Comparison of ENCODE assay signal across 31 cellular contexts in the genomic region with DNA sequence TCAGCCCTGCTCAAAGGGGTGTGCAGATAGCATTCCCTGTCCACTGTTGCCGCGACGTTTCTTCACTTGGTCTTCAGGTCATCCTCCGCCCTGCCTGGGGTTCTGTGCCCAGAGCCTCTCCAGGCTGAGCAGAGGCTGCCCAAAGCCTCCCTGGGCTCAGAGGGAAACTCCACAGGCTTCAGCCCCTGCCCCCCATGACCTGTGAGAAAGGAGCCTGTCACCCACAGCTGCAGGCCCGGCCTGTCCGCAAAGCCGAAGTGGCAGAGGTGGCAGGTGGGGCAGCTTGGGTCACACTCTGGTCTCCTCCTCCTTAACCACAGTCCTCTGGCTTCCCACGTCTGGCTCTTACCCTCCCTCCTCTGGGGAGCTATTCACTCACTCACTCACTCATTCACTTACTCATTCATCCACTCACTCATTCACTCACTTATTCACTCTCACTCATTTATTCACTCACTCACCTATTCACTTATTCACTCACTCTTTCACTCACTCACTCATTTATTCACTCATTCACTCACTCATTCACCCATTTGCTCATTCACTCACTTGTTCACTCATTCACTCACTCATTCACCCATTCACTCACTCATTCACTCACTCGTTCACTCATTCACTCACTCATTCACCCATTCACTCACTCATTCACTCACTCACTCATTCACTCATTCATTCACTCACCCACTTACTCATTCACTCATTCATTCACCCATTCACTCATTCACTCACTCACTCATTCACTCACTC. TPM values are rescaled to one million over a fixed set of nuclear protein-coding genes. Genes with fewer than 3 reads are reported as not detected.
A peak's percentile ranks its signal among the peaks of the same experiment; 100 is the strongest.
DNase-seq lines count a peak whose midpoint lies in the region; ATAC-seq, FAIRE-seq and TF ChIP-seq lines count a peak whose summit lies in the region.
"Had no signal": no experiment of that assay in that cellular context is flagged by ENCODE, and none has a peak within 500 bp of the region (broad histone marks: within the 10 kb centered on the region; RNA-seq: fewer than 3 reads in every experiment).

No MANE protein-coding gene starts in this region.

- H3K27me3 Mint-ChIP-seq in activated naive CD4-positive, alpha-beta T cell treated with anti-CD3 and anti-CD28 coated beads for 36 hours (ENCODE audit: low read depth): no peaks in the 10 kb centered on the region
- no peaks in the 10 kb centered on the region for H3K27me3 Mint-ChIP-seq in Caco-2 (ENCODE audit: insufficient read depth, unreplicated experiment)
- H3K27me3 Mint-ChIP-seq: activated CD4-positive, alpha-beta T cell treated with anti-CD3 and anti-CD28 coated beads, Interleukin-2, amount 10 ng/mL, durations not matched to agents 24 days and 14 days had no signal

- WGBS in HepG2 (ENCODE audit: low lambda C conversion rate): 14% methylated on average over 9 of the region's 9 CpGs

- ATAC-seq in Panc1 (peak; percentile 70), HepG2 (peak; percentile 42), GM19452 (IDR thresholded peaks at IDR 0.05; ENCODE audit: unreplicated experiment) (no peak)
- ATAC-seq: left cardiac atrium had no signal

- TF ChIP-seq POLR2A in HepG2 (IDR thresholded peaks at IDR 0.05; ENCODE audit: insufficient read depth in 1 of 2, low read depth in 2 of 2, low read length in 2 of 2): no peak

- no peak overlapping the region for H2AFZ ChIP-seq in HepG2 (ENCODE audit: low read length)

- H3K27me3 ChIP-seq in Panc1 (ENCODE audit: control insufficient read depth, insufficient read depth, low read length) (no peaks in the 10 kb centered on the region), HepG2 (ENCODE audit: control insufficient read depth in 1 of 2, insufficient read depth in 2 of 2, low read length in 2 of 2) (no peaks in the 10 kb centered on the region), Caco-2 (replicated peaks; ENCODE audit: control insufficient read depth, insufficient read depth, low read length) (no peaks in the 10 kb centered on the region)
- H3K27me3 ChIP-seq: ascending aorta; BLaER1 treated with 17β-estradiol and CSF1 and Interleukin-3, amounts not matched to agents 10 nM and 100 nM; esophagus muscularis mucosa; uterus had no signal

- no peak overlapping the region for H3K27ac Mint-ChIP-seq in activated naive CD4-positive, alpha-beta T cell treated with anti-CD3 and anti-CD28 coated beads for 36 hours
- H3K27ac Mint-ChIP-seq in Caco-2 (ENCODE audit: unreplicated experiment): no peak overlapping the region
- H3K27ac Mint-ChIP-seq: activated CD4-positive, alpha-beta T cell treated with anti-CD3 and anti-CD28 coated beads, Interleukin-2, amount 10 ng/mL, durations not matched to agents 24 days and 14 days; HFFc6 had no signal

- H3K4me3 ChIP-seq in Panc1 (ENCODE audit: low read depth in 2 of 2, low read length in 2 of 2): no peak overlapping the region
- H3K4me3 ChIP-seq in HepG2 (replicated peaks in 1 of 3; ENCODE audit: insufficient read depth in 1 of 3, low read depth in 2 of 3, low read length in 3 of 3): peak overlapping the region; percentile 29 to 64 (median 34); a peak in 5 of 6 replicates
- no peak overlapping the region for H3K4me3 ChIP-seq in Caco-2 (ENCODE audit: low read depth, low read length)
- H3K4me3 ChIP-seq: ascending aorta; BLaER1 treated with 17β-estradiol and CSF1 and Interleukin-3, amounts not matched to agents 10 nM and 100 nM; esophagus muscularis mucosa; uterus had no signal

- no peaks in the 10 kb centered on the region for H3K36me3 Mint-ChIP-seq in activated naive CD4-positive, alpha-beta T cell treated with anti-CD3 and anti-CD28 coated beads for 36 hours (ENCODE audit: low read depth)
- no peaks in the 10 kb centered on the region for H3K36me3 Mint-ChIP-seq in Caco-2 (ENCODE audit: insufficient read depth, unreplicated experiment)

- no peak for FAIRE-seq in HepG2 (lab: Jason Lieb, UNC)
- FAIRE-seq: GM12892, small intestine had no signal

- TF ChIP-seq EP300 in HepG2 (IDR thresholded peaks at IDR 0.05; ENCODE audit: low read depth in 2 of 2, low read length in 2 of 2): no peak
- no peak for TF ChIP-seq EP300 in HepG2 (CRISPR knock-in tag; IDR thresholded peaks at IDR 0.05; ENCODE audit: borderline replicate concordance)

- no peak for TF ChIP-seq CTCF in Panc1 (IDR thresholded peaks at IDR 0.05)
- no peak for TF ChIP-seq CTCF in HepG2 (CRISPR knock-in tag; IDR thresholded peaks at IDR 0.05)
- no peak for TF ChIP-seq CTCF in Caco-2 (IDR thresholded peaks at IDR 0.05; ENCODE audit: insufficient read depth in 1 of 2, low read depth in 1 of 2, low read length in 1 of 2, severe bottlenecking in 1 of 2, unreplicated experiment in 1 of 2)

- H3K4me1 ChIP-seq in Panc1 (ENCODE audit: control insufficient read depth, insufficient read depth, low read length): peaks cover 15% of the 10 kb centered on the region; the same call in 1 of the 2 replicates
- peaks cover 87% of the 10 kb centered on the region for H3K4me1 ChIP-seq in HepG2 (ENCODE audit: insufficient read depth, low read length)
- H3K4me1 ChIP-seq in Caco-2: no peaks in the 10 kb centered on the region
- H3K4me1 ChIP-seq: ascending aorta, esophagus muscularis mucosa, uterus had no signal

- in situ Hi-C loops in Panc1 (cut with HindIII; ENCODE audit: low pct_unique_long_range_greater_than_20kb, low sequenced_read_pairs): no loop called here
- in situ Hi-C loops in HepG2 (cut with HindIII; ENCODE audit: extremely low pct_ligation_motif_present, low pct_unique_long_range_greater_than_20kb): no loop called here

- H3K9me3 Mint-ChIP-seq in activated naive CD4-positive, alpha-beta T cell treated with anti-CD3 and anti-CD28 coated beads for 36 hours: no peaks in the 10 kb centered on the region
- no peaks in the 10 kb centered on the region for H3K9me3 Mint-ChIP-seq in Caco-2 (ENCODE audit: unreplicated experiment)
- H3K9me3 Mint-ChIP-seq: activated CD4-positive, alpha-beta T cell treated with anti-CD3 and anti-CD28 coated beads, Interleukin-2, amount 10 ng/mL, durations not matched to agents 24 days and 14 days; HFFc6; neural crest cell had no signal

- BruUV-seq in Panc1 (replicated peaks; lab: Mats Ljungman, UMichigan): TSS peak; percentile 80
- BruUV-seq in HepG2 (replicated peaks; lab: Mats Ljungman, UMichigan): no TSS peak
- no TSS peak for BruUV-seq in Caco-2 (replicated peaks; lab: Mats Ljungman, UMichigan)

- H3K36me3 ChIP-seq in Panc1 (ENCODE audit: control insufficient read depth, insufficient read depth, low read length) (no peaks in the 10 kb centered on the region), HepG2 (replicated peaks in 1 of 2; ENCODE audit: control insufficient read depth in 1 of 2, insufficient read depth in 2 of 2, low read length in 2 of 2) (no peaks in the 10 kb centered on the region), Caco-2 (ENCODE audit: control insufficient read depth, insufficient read depth, low read length) (no peaks in the 10 kb centered on the region)
- H3K36me3 ChIP-seq: ascending aorta; BLaER1 treated with 17β-estradiol and CSF1 and Interleukin-3, amounts not matched to agents 10 nM and 100 nM; esophagus muscularis mucosa; uterus had no signal

- intact Hi-C loops in activated naive CD4-positive, alpha-beta T cell treated with anti-CD3 and anti-CD28 coated beads for 36 hours (cut with micrococcal nuclease): no loop called here
- intact Hi-C loops in Panc1 (cut with micrococcal nuclease; ENCODE audit: unreplicated experiment) (no loop called here), HepG2 (cut with micrococcal nuclease; ENCODE audit: unreplicated experiment) (no loop called here), Caco-2 (cut with micrococcal nuclease; ENCODE audit: unreplicated experiment) (no loop called here)

- no peak overlapping the region for H3K4me3 Mint-ChIP-seq in activated naive CD4-positive, alpha-beta T cell treated with anti-CD3 and anti-CD28 coated beads for 36 hours
- H3K4me3 Mint-ChIP-seq in Caco-2 (ENCODE audit: unreplicated experiment): no peak overlapping the region
- H3K4me3 Mint-ChIP-seq: activated CD4-positive, alpha-beta T cell treated with anti-CD3 and anti-CD28 coated beads, Interleukin-2, amount 10 ng/mL, durations not matched to agents 24 days and 14 days; HFFc6; neural crest cell had no signal

- H3K27ac ChIP-seq in Panc1 (ENCODE audit: low read length) (no peak overlapping the region), HepG2 (ENCODE audit: extremely low read length, insufficient read depth, low read length) (peak overlapping the region; percentile 56)
- H3K27ac ChIP-seq: ascending aorta; BLaER1 treated with 17β-estradiol and CSF1 and Interleukin-3, amounts not matched to agents 10 nM and 100 nM; esophagus muscularis mucosa; uterus had no signal

- TF ChIP-seq RAD21 in HepG2 (CRISPR knock-in tag; IDR thresholded peaks at IDR 0.05): no peak

- peak; percentile 7 for DNase-seq in activated naive CD4-positive, alpha-beta T cell treated with anti-CD3 and anti-CD28 coated beads for 36 hours
- DNase-seq in activated naive CD4-positive, alpha-beta T cell (lab: John Stamatoyannopoulos, UW): no peak
- no peak for DNase-seq in Panc1 (ENCODE audit: low read depth, low spot score)
- DNase-seq in HepG2 (ENCODE audit: low spot score): no peak
- DNase-seq in H4 (ENCODE audit: low spot score): no peak
- no peak for DNase-seq in stimulated activated CD8-positive, alpha-beta memory T cell treated with anti-CD3 and anti-CD28 coated beads, Interleukin-4, amount 100 ng/mL, for 48 hours
- no peak for DNase-seq in Caco-2
- DNase-seq: activated CD4-positive, alpha-beta T cell treated with anti-CD3 and anti-CD28 coated beads, Interleukin-2, amount 10 ng/mL, durations not matched to agents 24 days and 14 days; activated naive CD4-positive, alpha-beta T cell treated with Interleukin-2 at 50 U/mL for 16 hours; cerebellar nuclear complex; DMS 273 treated with DMSO at 0.1 percent for 48 hours; effector CD8-positive, alpha-beta T cell; GF-D8; HFFc6; Kasumi-1; left cardiac atrium; NCI-H146; NCI-H82; small intestine; stimulated activated CD4-positive, alpha-beta T cell treated with anti-CD3 and anti-CD28 coated beads, Interleukin-4, amount 100 ng/mL, for 1 hour; T-helper 1 cell; uterus had no signal

- H3K4me2 ChIP-seq in HepG2 (ENCODE audit: low read depth, low read length): peak overlapping the region; percentile 86

- no peaks in the 10 kb centered on the region for H4K20me1 ChIP-seq in HepG2 (ENCODE audit: insufficient read depth, low read length)
- H4K20me1 ChIP-seq: BLaER1 treated with 17β-estradiol and CSF1 and Interleukin-3, amounts not matched to agents 10 nM and 100 nM had no signal

- POLR2A ChIA-PET in Panc1 (lab: Charles Lee) (interaction anchor here (0.9 kb wide), 1 partner anchor 23 kb away, joined by 3 read pairs; no protein-coding TSS in a partner anchor), HepG2 (lab: Yijun Ruan, JAX) (interaction anchor here (1.5 to 2.0 kb wide), 4 partner anchors 10 to 42 kb away, joined by 6 to 12 read pairs (median 9); no protein-coding TSS in a partner anchor), Caco-2 (lab: Charles Lee) (no interaction called here)

- CTCF ChIA-PET in activated naive CD4-positive, alpha-beta T cell treated with anti-CD3 and anti-CD28 coated beads for 36 hours (lab: Charles Lee): interaction anchor here (0.8 to 1.6 kb wide), 3 partner anchors 13 to 102 kb away, joined by 3 to 11 read pairs (median 4); no protein-coding TSS in a partner anchor
- CTCF ChIA-PET in Panc1 (lab: Charles Lee): interaction anchor here (1.2 kb wide), 1 partner anchor 101 kb away, joined by 3 read pairs; no protein-coding TSS in a partner anchor
- CTCF ChIA-PET in HepG2 (lab: Yijun Ruan, JAX; ENCODE audit: low intra/inter-chr PET ratio, low total read pairs): no interaction called here
- CTCF ChIA-PET in Caco-2 (lab: Charles Lee): interaction anchor here (0.9 kb wide), 1 partner anchor 101 kb away, joined by 4 read pairs; no protein-coding TSS in a partner anchor

- H3K9ac ChIP-seq in HepG2 (ENCODE audit: insufficient read depth, low read depth, low read length): peak overlapping the region; percentile 60
- H3K9ac ChIP-seq: BLaER1 treated with 17β-estradiol and CSF1 and Interleukin-3, amounts not matched to agents 10 nM and 100 nM had no signal

- no peaks in the 10 kb centered on the region for H3K9me3 ChIP-seq in Panc1 (ENCODE audit: control insufficient read depth, insufficient read depth, low read depth, low read length)
- 0 out of 2 replicates have a peak, but pooled peaks cover 4% of the 10 kb centered on the region for H3K9me3 ChIP-seq in HepG2 (ENCODE audit: low read length)
- H3K9me3 ChIP-seq in Caco-2: no peaks in the 10 kb centered on the region; the same call in 1 of the 2 replicates
- H3K9me3 ChIP-seq: ascending aorta, esophagus muscularis mucosa, uterus had no signal

- H3K79me2 ChIP-seq in HepG2 (ENCODE audit: insufficient read depth, low read length): no peaks in the 10 kb centered on the region

- H3K4me1 Mint-ChIP-seq in activated naive CD4-positive, alpha-beta T cell treated with anti-CD3 and anti-CD28 coated beads for 36 hours (ENCODE audit: low read depth): no peaks in the 10 kb centered on the region
- H3K4me1 Mint-ChIP-seq in Caco-2 (ENCODE audit: low read depth, unreplicated experiment): no peaks in the 10 kb centered on the region
- H3K4me1 Mint-ChIP-seq: activated CD4-positive, alpha-beta T cell treated with anti-CD3 and anti-CD28 coated beads, Interleukin-2, amount 10 ng/mL, durations not matched to agents 24 days and 14 days had no signal

RNA-seq across cellular contexts. Expression of a gene that starts 7.1 kb away (rescaled TPM):
- total RNA-seq in activated naive CD4-positive, alpha-beta T cell treated with anti-CD3 and anti-CD28 coated beads for 36 hours: not detected
- total RNA-seq in Panc1 (2021; ENCODE audit: unreplicated experiment) (not detected), HepG2 (2016; rRNA removed; fragmentation: Illumina TruSeq; extraction: Trizol) (0.73 and 0.94 TPM in 2 replicates), Caco-2 (2022) (not detected in 2 replicates)
- polyA plus RNA-seq in Panc1 (2012; ENCODE audit: insufficient read length): not detected
- total RNA-seq in HepG2 (2016; cell fraction: cytosol; rRNA removed; fragmentation: Illumina TruSeq; extraction: Trizol; ENCODE audit: low read depth): 1.3 and 1.5 TPM in 2 replicates
- 0.76 and 1.1 TPM in 2 replicates for total RNA-seq in HepG2 (2016; cell fraction: insoluble cytoplasmic fraction; rRNA removed; fragmentation: Illumina TruSeq; extraction: Trizol)
- total RNA-seq in HepG2 (2016; cell fraction: membrane; rRNA removed; fragmentation: Illumina TruSeq; extraction: Trizol): 1.3 and 1.5 TPM in 2 replicates
- 0.99 and 1.5 TPM in 2 replicates for total RNA-seq in HepG2 (2016; cell fraction: nucleus; rRNA removed; fragmentation: Illumina TruSeq; extraction: Trizol)
- polyA plus RNA-seq in HepG2 (2011; rRNA removed): 1.2 and 1.6 TPM in 2 replicates
- polyA plus RNA-seq in HepG2 (2011; cell fraction: cytosol; rRNA removed): 0.32 and 0.70 TPM in 2 replicates
- 0.21 TPM in 1 of 2 replicates, not detected in the other for polyA plus RNA-seq in HepG2 (2011; cell fraction: nucleus; rRNA removed)
- 0.25 and 0.48 TPM in 2 replicates for polyA plus RNA-seq in HepG2 (2012)
- polyA plus RNA-seq in HepG2 (2016; cell fraction: cytosol; fragmentation: Illumina TruSeq; extraction: Trizol; ENCODE audit: low read depth): 0.86 and 1.8 TPM in 2 replicates
- polyA plus RNA-seq in HepG2 (2016; cell fraction: insoluble cytoplasmic fraction; fragmentation: Illumina TruSeq; extraction: Trizol; ENCODE audit: low read depth): 0.60 and 1.3 TPM in 2 replicates
- 1.3 and 1.5 TPM in 2 replicates for polyA plus RNA-seq in HepG2 (2016; cell fraction: membrane; fragmentation: Illumina TruSeq; extraction: Trizol; ENCODE audit: low read depth)
- polyA plus RNA-seq in HepG2 (2016; cell fraction: nucleus; fragmentation: Illumina TruSeq; extraction: Trizol; ENCODE audit: insufficient read depth, low read depth): not detected in 2 replicates
- polyA minus RNA-seq in HepG2 (2011; rRNA and poly(A)+ RNA removed; ENCODE audit: low replicate concordance): 0.42 TPM in 1 of 2 replicates, not detected in the other
- not detected in 2 replicates for polyA minus RNA-seq in HepG2 (2011; cell fraction: cytosol; rRNA and poly(A)+ RNA removed)
- 1.3 TPM in 1 of 2 replicates, not detected in the other for polyA minus RNA-seq in HepG2 (2011; cell fraction: nucleus; rRNA and poly(A)+ RNA removed)
- total RNA-seq in H4 (2014; rRNA removed; shearing (Covaris generic)): not detected in 2 replicates
- total RNA-seq: activated CD4-positive, alpha-beta T cell treated with anti-CD3 and anti-CD28 coated beads, Interleukin-2, amount 10 ng/mL, durations not matched to agents 24 days and 14 days; ascending aorta; esophagus muscularis mucosa; HFFc6; left cardiac atrium; neural crest cell; pulmonary artery endothelial cell; RPMI7951; subcutaneous adipose tissue had no signal
- polyA plus RNA-seq: small intestine had no signal

RNA-seq across cellular contexts. Expression of a gene that starts 43.0 kb away (rescaled TPM):
- 1 to 10 TPM; 1.7 to 2.1 TPM for total RNA-seq in activated naive CD4-positive, alpha-beta T cell treated with anti-CD3 and anti-CD28 coated beads for 36 hours
- total RNA-seq in Panc1 (2021; ENCODE audit: unreplicated experiment) (65.9 TPM), HepG2 (2016; rRNA removed; fragmentation: Illumina TruSeq; extraction: Trizol) (54.0 and 55.0 TPM in 2 replicates), Caco-2 (2022) (25.8 and 27.9 TPM in 2 replicates)
- polyA plus RNA-seq in Panc1 (2012; ENCODE audit: insufficient read length): 69.7 TPM
- 13.5 and 14.9 TPM in 2 replicates for total RNA-seq in HepG2 (2016; cell fraction: cytosol; rRNA removed; fragmentation: Illumina TruSeq; extraction: Trizol; ENCODE audit: low read depth)
- total RNA-seq in HepG2 (2016; cell fraction: insoluble cytoplasmic fraction; rRNA removed; fragmentation: Illumina TruSeq; extraction: Trizol): 45.9 and 55.1 TPM in 2 replicates
- 45.7 and 51.9 TPM in 2 replicates for total RNA-seq in HepG2 (2016; cell fraction: membrane; rRNA removed; fragmentation: Illumina TruSeq; extraction: Trizol)
- total RNA-seq in HepG2 (2016; cell fraction: nucleus; rRNA removed; fragmentation: Illumina TruSeq; extraction: Trizol): 34.9 and 36.1 TPM in 2 replicates
- 19.0 and 21.7 TPM in 2 replicates for polyA plus RNA-seq in HepG2 (2011; rRNA removed)
- 16.2 and 20.1 TPM in 2 replicates for polyA plus RNA-seq in HepG2 (2011; cell fraction: cytosol; rRNA removed)
- polyA plus RNA-seq in HepG2 (2011; cell fraction: nucleus; rRNA removed): 18.6 and 24.3 TPM in 2 replicates
- 18.4 and 22.4 TPM in 2 replicates for polyA plus RNA-seq in HepG2 (2012)
- 11.7 and 14.2 TPM in 2 replicates for polyA plus RNA-seq in HepG2 (2016; cell fraction: cytosol; fragmentation: Illumina TruSeq; extraction: Trizol; ENCODE audit: low read depth)
- 58.7 and 66.8 TPM in 2 replicates for polyA plus RNA-seq in HepG2 (2016; cell fraction: insoluble cytoplasmic fraction; fragmentation: Illumina TruSeq; extraction: Trizol; ENCODE audit: low read depth)
- polyA plus RNA-seq in HepG2 (2016; cell fraction: membrane; fragmentation: Illumina TruSeq; extraction: Trizol; ENCODE audit: low read depth): 37.7 and 41.8 TPM in 2 replicates
- 41.4 and 43.9 TPM in 2 replicates for polyA plus RNA-seq in HepG2 (2016; cell fraction: nucleus; fragmentation: Illumina TruSeq; extraction: Trizol; ENCODE audit: insufficient read depth, low read depth)
- polyA minus RNA-seq in HepG2 (2011; rRNA and poly(A)+ RNA removed; ENCODE audit: low replicate concordance): 68.4 and 91.9 TPM in 2 replicates
- 25.3 and 26.4 TPM in 2 replicates for polyA minus RNA-seq in HepG2 (2011; cell fraction: cytosol; rRNA and poly(A)+ RNA removed)
- 32.3 and 36.9 TPM in 2 replicates for polyA minus RNA-seq in HepG2 (2011; cell fraction: nucleus; rRNA and poly(A)+ RNA removed)
- total RNA-seq in H4 (2014; rRNA removed; shearing (Covaris generic)): 29.8 and 30.9 TPM in 2 replicates

Comparison
In these comparisons a context has a peak if more than half of its experiments do, and no peak if none do; other contexts are left out.
1. H3K4me3 ChIP-seq: peak in HepG2 (3 of 3); none in Panc1 (0 of 2) and Caco-2 (single experiment).